In genomic region chr15:25060472-25060803, GRCh38 we compare ENCODE assay signal across 13 cellular contexts.
"Had no signal": no experiment of that assay in that cellular context is flagged by ENCODE, and none has a peak within 500 bp of the region (broad histone marks: within the 10 kb centered on the region; RNA-seq: fewer than 3 reads in every experiment).

No MANE protein-coding gene starts in this region.

- ATAC-seq: activated naive CD4-positive, alpha-beta T cell treated with anti-CD3 and anti-CD28 coated beads, Interleukin-2, amount 50 U/mL, for 72 hours; activated T-cell treated with anti-CD3 and anti-CD28 coated beads, Interleukin-2, amount 50 U/mL, for 4 hours; esophagus mucosa; mucosa of descending colon; natural killer cell; stimulated activated naive CD8-positive, alpha-beta T cell treated with anti-CD3 and anti-CD28 coated beads, Interleukin-15, amount 100 ng/mL, for 72 hours; T-helper 17 cell had no signal

- H3K4me1 ChIP-seq: transverse colon had no signal

- H3K27me3 ChIP-seq: transverse colon had no signal

- H3K4me3 ChIP-seq: mucosa of descending colon, transverse colon had no signal

- DNase-seq: activated CD4-positive, alpha-beta T cell treated with anti-CD3 and anti-CD28 coated beads, Interleukin-2, amount 50 U/mL, for 1 hour; activated CD4-positive, CD25-positive, alpha-beta regulatory T cell; activated T-cell treated with anti-CD3 and anti-CD28 coated beads, Interleukin-2, amount 50 U/mL, for 4 hours; amygdala; dermis blood vessel endothelial cell; mucosa of descending colon; natural killer cell; stimulated activated CD4-positive, alpha-beta T cell treated with anti-CD3 and anti-CD28 coated beads, Interleukin-4, amount 100 ng/mL, for 24 hours; stimulated activated naive CD8-positive, alpha-beta T cell treated with anti-CD3 and anti-CD28 coated beads, Interleukin-15, amount 100 ng/mL, for 72 hours; T-helper 17 cell; transverse colon had no signal

- H3K27ac ChIP-seq: transverse colon had no signal
